ENCODE assay signal across 8 cellular contexts in genomic region chr20:37990571-37991151, GRCh38. TPM values are rescaled to one million over a fixed set of nuclear protein-coding genes. Genes with fewer than 3 reads are reported as not detected.
DNase-seq lines count a peak whose midpoint lies in the region; ATAC-seq and TF ChIP-seq lines count a peak whose summit lies in the region.

No MANE protein-coding gene starts in this region.

- H3K27me3 ChIP-seq in BE2C, result no peaks in the 10 kb centered on the region
- H3K27me3 ChIP-seq in SJSA1 (replicated peaks), result no peaks in the 10 kb centered on the region
- no peaks in the 10 kb centered on the region for H3K27me3 ChIP-seq in liver (ENCODE audit: control insufficient read depth in 4 of 4, insufficient read depth in 4 of 4, low read length in 3 of 4)

- no peaks in the 10 kb centered on the region for H3K9me3 Mint-ChIP-seq in stimulated activated effector memory CD8-positive, alpha-beta T cell treated with anti-CD3 and anti-CD28 coated beads, Interleukin-12 subunit alpha, Interleukin-12 subunit beta, amount 100 ng/mL, for 72 hours

- H3K27ac Mint-ChIP-seq in stimulated activated effector memory CD8-positive, alpha-beta T cell treated with anti-CD3 and anti-CD28 coated beads, Interleukin-12 subunit alpha, Interleukin-12 subunit beta, amount 100 ng/mL, for 72 hours, result peak overlapping the region; percentile 90

- peaks cover 28% of the 10 kb centered on the region for H3K4me1 Mint-ChIP-seq in stimulated activated effector memory CD8-positive, alpha-beta T cell treated with anti-CD3 and anti-CD28 coated beads, Interleukin-12 subunit alpha, Interleukin-12 subunit beta, amount 100 ng/mL, for 72 hours

- H3K4me1 ChIP-seq in BE2C, result peaks cover 56% of the 10 kb centered on the region
- H3K4me1 ChIP-seq in SJSA1 (replicated peaks), result peaks cover 74% of the 10 kb centered on the region
- H3K4me1 ChIP-seq in liver (ENCODE audit: control insufficient read depth in 4 of 4, insufficient read depth in 4 of 4, low read length in 3 of 4), result peaks cover 8 to 59% (median 42%) of the 10 kb centered on the region in 4 donors

- H3K9me3 ChIP-seq in BE2C, result no peaks in the 10 kb centered on the region
- no peaks in the 10 kb centered on the region for H3K9me3 ChIP-seq in SJSA1 (replicated peaks)
- H3K9me3 ChIP-seq in liver (ENCODE audit: control insufficient read depth in 4 of 4, low read length in 3 of 4), result no peaks in the 10 kb centered on the region

- peak overlapping the region; percentile 34 for H3K4me3 Mint-ChIP-seq in stimulated activated effector memory CD8-positive, alpha-beta T cell treated with anti-CD3 and anti-CD28 coated beads, Interleukin-12 subunit alpha, Interleukin-12 subunit beta, amount 100 ng/mL, for 72 hours

- 19% methylated on average over 10 of the region's 10 CpGs for WGBS in liver

- TF ChIP-seq CTCF in BE2C (IDR thresholded peaks at IDR 0.05; ENCODE audit: low read depth, low read length) (no peak), liver (IDR thresholded peaks at IDR 0.05; ENCODE audit: low read depth, low read length, missing input control) (no peak)

- peak; percentile 92 for ATAC-seq in GM19035 (IDR thresholded peaks at IDR 0.05; ENCODE audit: unreplicated experiment)
- peak; percentile 91 for ATAC-seq in HG03175 (IDR thresholded peaks at IDR 0.05; ENCODE audit: unreplicated experiment)
- peak; percentile 97 for ATAC-seq in stimulated activated effector memory CD8-positive, alpha-beta T cell treated with anti-CD3 and anti-CD28 coated beads, Interleukin-12 subunit alpha, Interleukin-12 subunit beta, amount 100 ng/mL, for 72 hours

- H3K36me3 ChIP-seq in BE2C, result peaks cover 6% of the 10 kb centered on the region
- H3K36me3 ChIP-seq in SJSA1, result peaks cover 51% of the 10 kb centered on the region
- peaks cover 6 to 16% (median 8%) of the 10 kb centered on the region in 4 donors for H3K36me3 ChIP-seq in liver (ENCODE audit: control insufficient read depth in 4 of 4, insufficient read depth in 3 of 4, low read depth in 1 of 4, low read length in 3 of 4)

- DNase-seq in BE2C (peak; percentile 56), SJSA1 (ENCODE audit: low read depth in 1 of 2, low spot score in 2 of 2) (peak; percentile 62 to 83), amniotic epithelial cell (ENCODE audit: low read depth) (peak; percentile 62), hepatic stellate cell (ENCODE audit: low spot score) (no peak)
- DNase-seq in stimulated activated effector memory CD8-positive, alpha-beta T cell treated with anti-CD3 and anti-CD28 coated beads, Interleukin-12 subunit alpha, Interleukin-12 subunit beta, amount 100 ng/mL, for 72 hours (ENCODE audit: low spot score in 2 of 2), result peak; percentile 66 to 87

- H3K9ac ChIP-seq in liver (ENCODE audit: low read depth in 1 of 2, low read length in 2 of 2), result peak overlapping the region in 1 of 2 donors; percentile 12

- peaks cover 81% of the 10 kb centered on the region for H3K36me3 Mint-ChIP-seq in stimulated activated effector memory CD8-positive, alpha-beta T cell treated with anti-CD3 and anti-CD28 coated beads, Interleukin-12 subunit alpha, Interleukin-12 subunit beta, amount 100 ng/mL, for 72 hours

- peak overlapping the region; percentile 29; the same call in 1 of the 2 replicates for H3K27ac ChIP-seq in SJSA1
- H3K27ac ChIP-seq in liver (ENCODE audit: low read depth in 1 of 2, low read length in 2 of 2), result no peak overlapping the region

- no peak for TF ChIP-seq RAD21 in liver (IDR thresholded peaks at IDR 0.05)

- H3K4me3 ChIP-seq in BE2C (ENCODE audit: low read depth, low read length), result no peak overlapping the region
- no peak overlapping the region for H3K4me3 ChIP-seq in SJSA1
- H3K4me3 ChIP-seq in liver (ENCODE audit: low read depth in 1 of 3, low read length in 3 of 3), result no peak overlapping the region

TF ChIP-seq in liver, 16 proteins besides CTCF, POLR2A, EP300 and RAD21:
- TF ChIP-seq MAX (IDR thresholded peaks at IDR 0.05), result peak; percentile 71
- TF ChIP-seq SP1 (IDR thresholded peaks at IDR 0.05), result peak; percentile 33
- peak; percentile 55 for TF ChIP-seq YY1 (IDR thresholded peaks at IDR 0.05)
- TF ChIP-seq NR2F2 (IDR thresholded peaks at IDR 0.05), result no peak
- TF ChIP-seq HNF4A (conservative IDR thresholded peaks at IDR 0.05), result peak in 1 of 2 donors; percentile 25
- peak; percentile 14 to 46 for TF ChIP-seq RXRA (IDR thresholded peaks at IDR 0.05)
- TF ChIP-seq GABPA (IDR thresholded peaks at IDR 0.05 in 1 of 2, conservative IDR thresholded peaks at IDR 0.05 in 1 of 2), result no peak
- peak; percentile 75 for TF ChIP-seq REST (IDR thresholded peaks at IDR 0.05)

RNA-seq across cellular contexts. Expression of gene TTI1, which starts 42.6 kb away (rescaled TPM):
- 17.8 TPM for polyA plus RNA-seq in BE2C (2012; ENCODE audit: insufficient read depth, insufficient read length, low read depth)
- 14.4 and 16.1 TPM in 2 replicates for total RNA-seq in SJSA1 (2014; rRNA removed; shearing (Covaris generic))
- total RNA-seq in liver, result 10 to 100 TPM; 15.4 to 20.4 TPM
- polyA plus RNA-seq in liver, result 1 to 10 TPM; 4.6 to 7.3 TPM

RNA-seq across cellular contexts. Expression of gene RPRD1B, which starts 42.9 kb away (rescaled TPM):
- 23.5 TPM for polyA plus RNA-seq in BE2C (2012; ENCODE audit: insufficient read depth, insufficient read length, low read depth)
- 27.9 and 50.7 TPM in 2 replicates for total RNA-seq in SJSA1 (2014; rRNA removed; shearing (Covaris generic))
- 10 to 100 TPM; 26.9 to 34.3 TPM for total RNA-seq in liver
- 10 to 100 TPM in 1 of 2 donors, 1 to 10 TPM in 1; 5.8 to 31.9 TPM for polyA plus RNA-seq in liver
